In genomic region chr6:108944707-108945685, GRCh38 we compare ENCODE assay signal across 9 cellular contexts.
DNase-seq lines count a peak whose midpoint lies in the region; ATAC-seq lines count a peak whose summit lies in the region.
"Had no signal": no experiment of that assay in that cellular context is flagged by ENCODE, and none has a peak within 500 bp of the region (broad histone marks: within the 10 kb centered on the region; RNA-seq: fewer than 3 reads in every experiment).

No MANE protein-coding gene starts in this region.

- H3K27me3 Mint-ChIP-seq in immature natural killer cell (ENCODE audit: low read depth in 3 of 3), result no peaks in the 10 kb centered on the region
- H3K27me3 Mint-ChIP-seq: activated naive CD8-positive, alpha-beta T cell treated with anti-CD3 and anti-CD28 coated beads, Interleukin-2, amount 50 U/mL, for 24 hours had no signal

- no peak overlapping the region for H3K4me3 Mint-ChIP-seq in immature natural killer cell
- H3K4me3 Mint-ChIP-seq: activated naive CD8-positive, alpha-beta T cell treated with anti-CD3 and anti-CD28 coated beads, Interleukin-2, amount 50 U/mL, for 24 hours had no signal

- H3K36me3 Mint-ChIP-seq in immature natural killer cell, result no peaks in the 10 kb centered on the region

- ATAC-seq in HG03521 (IDR thresholded peaks at IDR 0.05; ENCODE audit: unreplicated experiment) (no peak), HG03442 (IDR thresholded peaks at IDR 0.05; ENCODE audit: unreplicated experiment) (no peak)
- ATAC-seq: activated naive CD8-positive, alpha-beta T cell treated with anti-CD3 and anti-CD28 coated beads, Interleukin-2, amount 50 U/mL, for 24 hours had no signal

- H3K4me3 ChIP-seq in skin epidermis, result no peak overlapping the region

- peak overlapping the region in 20 of 21 experiments; percentile 43 to 87 (median 72) for H3K27ac ChIP-seq in skin epidermis

- no peaks in the 10 kb centered on the region for H3K9me3 Mint-ChIP-seq in immature natural killer cell
- H3K9me3 Mint-ChIP-seq: activated naive CD8-positive, alpha-beta T cell treated with anti-CD3 and anti-CD28 coated beads, Interleukin-2, amount 50 U/mL, for 24 hours had no signal

- H3K4me1 Mint-ChIP-seq in immature natural killer cell, result peaks cover 56 to 77% of the 10 kb centered on the region in 2 donors

- DNase-seq in GM03348 (ENCODE audit: low spot score), result peak; percentile 86
- peak; percentile 61 for DNase-seq in astrocyte of the hippocampus (ENCODE audit: low read depth, low spot score)
- DNase-seq in immature natural killer cell, result no peak
- DNase-seq in DMS79 treated with DMSO at 0.1 percent for 48 hours (lab: John Stamatoyannopoulos, UW), result no peak
- DNase-seq in NCI-H2107 treated with DMSO at 0.1 percent for 48 hours (lab: John Stamatoyannopoulos, UW; ENCODE audit: unreplicated experiment), result no peak
- DNase-seq: activated naive CD8-positive, alpha-beta T cell treated with anti-CD3 and anti-CD28 coated beads, Interleukin-2, amount 50 U/mL, for 24 hours had no signal

- peak overlapping the region; percentile 41 to 73 (median 60) for H3K27ac Mint-ChIP-seq in immature natural killer cell
- H3K27ac Mint-ChIP-seq: activated naive CD8-positive, alpha-beta T cell treated with anti-CD3 and anti-CD28 coated beads, Interleukin-2, amount 50 U/mL, for 24 hours had no signal

Comparison
In these comparisons a context has a peak if more than half of its experiments do, and no peak if none do; other contexts are left out.
1. DNase-seq: peak in GM03348 (single experiment) and astrocyte of the hippocampus (single experiment); none in immature natural killer cell (0 of 3), DMS79 treated with DMSO at 0.1 percent for 48 hours (single experiment) and NCI-H2107 treated with DMSO at 0.1 percent for 48 hours (single experiment).